ENCODE assay signal across 35 cellular contexts in genomic region chr18:600107-600506, GRCh38. TPM values are rescaled to one million over a fixed set of nuclear protein-coding genes. Genes with fewer than 3 reads are reported as not detected.
"Had no signal": no experiment of that assay in that cellular context is flagged by ENCODE, and none has a peak within 500 bp of the region (broad histone marks: within the 10 kb centered on the region; RNA-seq: fewer than 3 reads in every experiment).

No MANE protein-coding gene starts in this region.

- H3K27ac ChIP-seq: foreskin keratinocyte, heart left ventricle, lower lobe of right lung, right atrium auricular region, thyroid gland had no signal

- H3K4me1 ChIP-seq: foreskin keratinocyte, lower lobe of right lung, right atrium auricular region had no signal

- H3K36me3 ChIP-seq: heart left ventricle, lower lobe of right lung, right atrium auricular region, thyroid gland had no signal

- H3K4me1 Mint-ChIP-seq: central memory CD8-positive, alpha-beta T cell; stimulated activated memory B cell treated with anti-CD40 and anti-IgM and Interleukin-4, amounts not matched to agents 10 μg/mL and 1 μg/mL and 100 μg/mL, for 72 hours had no signal

- H3K4me3 Mint-ChIP-seq: activated B cell treated with CpG ODN at 0.5 μM for 24 hours; activated CD8-positive, alpha-beta memory T cell treated with anti-CD3 and anti-CD28 coated beads, Interleukin-2, amount 10 ng/mL, durations not matched to agents 7 days and 5 days; activated CD8-positive, alpha-beta T cell treated with anti-CD3 and anti-CD28 coated beads, Interleukin-2, amount 10 ng/mL, durations not matched to agents 7 days and 5 days; activated T-cell treated with anti-CD3 and anti-CD28 coated beads, Interleukin-2, amount 50 U/mL, for 72 hours; central memory CD8-positive, alpha-beta T cell; natural killer cell; stimulated activated memory B cell treated with anti-CD40 and anti-IgM and Interleukin-4, amounts not matched to agents 10 μg/mL and 1 μg/mL and 100 μg/mL, for 72 hours; stimulated activated naive CD8-positive, alpha-beta T cell treated with anti-CD3 and anti-CD28 coated beads, Interleukin-15, amount 100 ng/mL, for 72 hours had no signal

- H3K9me3 ChIP-seq: heart left ventricle, lower lobe of right lung, right atrium auricular region, thyroid gland had no signal

- H3K27me3 ChIP-seq: right atrium auricular region, thyroid gland had no signal

- H3K9me3 Mint-ChIP-seq: activated B cell treated with CpG ODN at 0.5 μM for 24 hours; activated naive CD4-positive, alpha-beta T cell treated with anti-CD3 and anti-CD28 coated beads, Interleukin-2, amount 50 U/mL, for 72 hours; activated T-cell treated with anti-CD3 and anti-CD28 coated beads, Interleukin-2, amount 50 U/mL, for 72 hours; central memory CD8-positive, alpha-beta T cell; natural killer cell; stimulated activated memory B cell treated with anti-CD40 and anti-IgM and Interleukin-4, amounts not matched to agents 10 μg/mL and 1 μg/mL and 100 μg/mL, for 72 hours; stimulated activated naive CD8-positive, alpha-beta T cell treated with anti-CD3 and anti-CD28 coated beads, Interleukin-15, amount 100 ng/mL, for 72 hours had no signal

- H3K4me3 ChIP-seq: heart left ventricle, lower lobe of right lung, right atrium auricular region, smooth muscle cell, thyroid gland had no signal

- H3K36me3 Mint-ChIP-seq: activated CD8-positive, alpha-beta memory T cell treated with anti-CD3 and anti-CD28 coated beads, Interleukin-2, amount 10 ng/mL, durations not matched to agents 7 days and 5 days; activated naive CD4-positive, alpha-beta T cell treated with anti-CD3 and anti-CD28 coated beads, Interleukin-2, amount 50 U/mL, for 72 hours; natural killer cell; stimulated activated memory B cell treated with anti-CD40 and anti-IgM and Interleukin-4, amounts not matched to agents 10 μg/mL and 1 μg/mL and 100 μg/mL, for 72 hours had no signal

- DNase-seq: activated B cell treated with CpG ODN at 0.5 μM for 24 hours; activated CD4-positive, alpha-beta T cell treated with anti-CD3 and anti-CD28 coated beads, Interleukin-2, amount 50 U/mL, for 1 hour; activated CD8-positive, alpha-beta memory T cell treated with anti-CD3 and anti-CD28 coated beads, Interleukin-2, amount 10 ng/mL, durations not matched to agents 7 days and 5 days; activated CD8-positive, alpha-beta T cell treated with anti-CD3 and anti-CD28 coated beads, Interleukin-2, amount 10 ng/mL, durations not matched to agents 7 days and 5 days; activated naive CD4-positive, alpha-beta T cell; activated T-cell treated with anti-CD3 and anti-CD28 coated beads, Interleukin-2, amount 50 U/mL, for 72 hours; anterior cingulate cortex; effector CD8-positive, alpha-beta T cell; foreskin keratinocyte; heart left ventricle; lower lobe of right lung; mesenchymal stem cell; natural killer cell; stimulated activated CD4-positive, alpha-beta T cell treated with anti-CD3 and anti-CD28 coated beads, Interleukin-1b, Interleukin-23, amount 100 ng/mL, for 48 hours; stimulated activated CD4-positive, alpha-beta T cell treated with anti-CD3 and anti-CD28 coated beads, Interleukin-4, amount 100 ng/mL, for 4 hours; stimulated activated CD8-positive, alpha-beta memory T cell treated with anti-CD3 and anti-CD28 coated beads, Interleukin-4, amount 100 ng/mL, for 48 hours; stimulated activated naive CD8-positive, alpha-beta T cell treated with anti-CD3 and anti-CD28 coated beads, Interleukin-15, amount 100 ng/mL, for 72 hours; thyroid gland had no signal

- FAIRE-seq: bronchial epithelial cell, colon, endometrium had no signal

- H3K27ac Mint-ChIP-seq: activated B cell treated with CpG ODN at 0.5 μM for 24 hours; activated CD8-positive, alpha-beta memory T cell treated with anti-CD3 and anti-CD28 coated beads, Interleukin-2, amount 10 ng/mL, durations not matched to agents 7 days and 5 days; activated CD8-positive, alpha-beta T cell treated with anti-CD3 and anti-CD28 coated beads, Interleukin-2, amount 10 ng/mL, durations not matched to agents 7 days and 5 days; activated naive CD4-positive, alpha-beta T cell treated with anti-CD3 and anti-CD28 coated beads, Interleukin-2, amount 50 U/mL, for 72 hours; activated T-cell treated with anti-CD3 and anti-CD28 coated beads, Interleukin-2, amount 50 U/mL, for 72 hours; natural killer cell; stimulated activated memory B cell treated with anti-CD40 and anti-IgM and Interleukin-4, amounts not matched to agents 10 μg/mL and 1 μg/mL and 100 μg/mL, for 72 hours; stimulated activated naive CD8-positive, alpha-beta T cell treated with anti-CD3 and anti-CD28 coated beads, Interleukin-15, amount 100 ng/mL, for 72 hours had no signal

RNA-seq across cellular contexts. Expression of gene CLUL1, which starts 3.3 kb away (rescaled TPM):
- total RNA-seq: activated B cell treated with CpG ODN at 0.5 μM for 24 hours; activated CD8-positive, alpha-beta memory T cell treated with anti-CD3 and anti-CD28 coated beads, Interleukin-2, amount 10 ng/mL, durations not matched to agents 7 days and 5 days; activated CD8-positive, alpha-beta T cell treated with anti-CD3 and anti-CD28 coated beads, Interleukin-2, amount 10 ng/mL, durations not matched to agents 7 days and 5 days; activated naive CD4-positive, alpha-beta T cell treated with anti-CD3 and anti-CD28 coated beads, Interleukin-2, amount 50 U/mL, for 72 hours; activated T-cell treated with anti-CD3 and anti-CD28 coated beads, Interleukin-2, amount 50 U/mL, for 72 hours; bronchial epithelial cell; dermis microvascular lymphatic vessel endothelial cell; epithelial cell of proximal tubule; left lobe of liver; mononuclear cell; natural killer cell; pulmonary artery endothelial cell; T-helper 2 cell treated with Interferon-gamma antibody and Interleukin-4, amounts not matched to agents 100 ng/mL and 5 ng/mL, for 36 hours had no signal

RNA-seq across cellular contexts. Expression of gene CETN1, which starts 19.9 kb away (rescaled TPM):
- total RNA-seq: activated B cell treated with CpG ODN at 0.5 μM for 24 hours; activated CD8-positive, alpha-beta memory T cell treated with anti-CD3 and anti-CD28 coated beads, Interleukin-2, amount 10 ng/mL, durations not matched to agents 7 days and 5 days; activated CD8-positive, alpha-beta T cell treated with anti-CD3 and anti-CD28 coated beads, Interleukin-2, amount 10 ng/mL, durations not matched to agents 7 days and 5 days; activated naive CD4-positive, alpha-beta T cell treated with anti-CD3 and anti-CD28 coated beads, Interleukin-2, amount 50 U/mL, for 72 hours; activated T-cell treated with anti-CD3 and anti-CD28 coated beads, Interleukin-2, amount 50 U/mL, for 72 hours; bronchial epithelial cell; dermis microvascular lymphatic vessel endothelial cell; epithelial cell of proximal tubule; foreskin keratinocyte; heart left ventricle; kidney epithelial cell; left lobe of liver; lower lobe of right lung; natural killer cell; omental fat pad; pulmonary artery endothelial cell; right atrium auricular region; smooth muscle cell; T-helper 2 cell treated with Interferon-gamma antibody and Interleukin-4, amounts not matched to agents 100 ng/mL and 5 ng/mL, for 36 hours; ureter had no signal
